Comparison of ENCODE assay signal across 27 cellular contexts in genomic region chr22:29846290-29846689, GRCh38. TPM values are rescaled to one million over a fixed set of nuclear protein-coding genes. Genes with fewer than 3 reads are reported as not detected.
A peak's percentile ranks its signal among the peaks of the same experiment; 100 is the strongest.
DNase-seq lines count a peak whose midpoint lies in the region; ATAC-seq, FAIRE-seq and TF ChIP-seq lines count a peak whose summit lies in the region.
"Had no signal": no experiment of that assay in that cellular context is flagged by ENCODE, and none has a peak within 500 bp of the region (broad histone marks: within the 10 kb centered on the region; RNA-seq: fewer than 3 reads in every experiment).

No MANE protein-coding gene starts in this region.

- H3K79me2 ChIP-seq in HepG2 (ENCODE audit: insufficient read depth, low read length), result no peaks in the 10 kb centered on the region

- in situ Hi-C loops in HepG2 (cut with HindIII; ENCODE audit: extremely low pct_ligation_motif_present, low pct_unique_long_range_greater_than_20kb), result no loop called here

- H3K4me3 ChIP-seq in HepG2 (replicated peaks in 1 of 3; ENCODE audit: insufficient read depth in 1 of 3, low read depth in 2 of 3, low read length in 3 of 3) (no peak overlapping the region), right lobe of liver (no peak overlapping the region), HEK293 (ENCODE audit: low read depth, low read length) (no peak overlapping the region), bronchial epithelial cell (ENCODE audit: low read depth, low read length) (no peak overlapping the region)
- H3K4me3 ChIP-seq: BLaER1, GM12878 had no signal

- no CpG with 5 or more reads among the region's 2 CpGs for WGBS in HepG2 (ENCODE audit: low lambda C conversion rate)
- WGBS in right lobe of liver (ENCODE audit: insufficient coverage, low coverage, low lambda C conversion rate, missing lambda C conversion rate), result 80% methylated on average over 1 of the region's 2 CpGs

- TF ChIP-seq EP300 in HepG2 (IDR thresholded peaks at IDR 0.05; ENCODE audit: low read depth in 2 of 2, low read length in 2 of 2) (no peak), HepG2 (CRISPR knock-in tag; IDR thresholded peaks at IDR 0.05; ENCODE audit: borderline replicate concordance) (no peak)

- ATAC-seq in HepG2, result no peak
- no peak for ATAC-seq in right lobe of liver
- ATAC-seq in GM21447 (IDR thresholded peaks at IDR 0.05; ENCODE audit: unreplicated experiment), result no peak
- ATAC-seq: GM12878 had no signal

- no peak for TF ChIP-seq RAD21 in HepG2 (CRISPR knock-in tag; IDR thresholded peaks at IDR 0.05)

- POLR2A ChIA-PET in HepG2 (lab: Yijun Ruan, JAX) (interaction anchor here (0.8 kb wide), 1 partner anchor 37 kb away, joined by 4 read pairs; no protein-coding TSS in a partner anchor), HEK293 (lab: Yijun Ruan, JAX) (no interaction called here)

- no peak overlapping the region for H3K4me2 ChIP-seq in HepG2 (ENCODE audit: low read depth, low read length)
- H3K4me2 ChIP-seq: BLaER1 had no signal

- H3K27ac ChIP-seq in HepG2 (ENCODE audit: extremely low read length, insufficient read depth, low read length), result no peak overlapping the region
- H3K27ac ChIP-seq in right lobe of liver, result no peak overlapping the region
- no peak overlapping the region for H3K27ac ChIP-seq in HEK293 (ENCODE audit: extremely low read depth, low read depth, low read length)
- H3K27ac ChIP-seq: BLaER1 had no signal

- H3K9me3 ChIP-seq in HepG2 (ENCODE audit: low read length), result peaks cover 7% of the 10 kb centered on the region; the same call in 1 of the 2 replicates
- no peaks in the 10 kb centered on the region for H3K9me3 ChIP-seq in right lobe of liver
- no peaks in the 10 kb centered on the region for H3K9me3 ChIP-seq in HEK293 (ENCODE audit: control insufficient read depth, insufficient read depth, low read depth, low read length)
- H3K9me3 ChIP-seq: BE2C had no signal

- FAIRE-seq in HepG2 (lab: Jason Lieb, UNC) (no peak), bronchial epithelial cell (lab: Jason Lieb, UNC) (peak; percentile 36)
- FAIRE-seq: A204.1, GM12878, GM12892, GM18507 had no signal

- H3K27me3 ChIP-seq in HepG2 (ENCODE audit: control insufficient read depth in 1 of 2, insufficient read depth in 2 of 2, low read length in 2 of 2) (no peaks in the 10 kb centered on the region), right lobe of liver (no peaks in the 10 kb centered on the region), bronchial epithelial cell (ENCODE audit: control insufficient read depth, insufficient read depth, low read length) (no peaks in the 10 kb centered on the region)
- H3K27me3 ChIP-seq: BE2C, BLaER1 had no signal

- CTCF ChIA-PET in HepG2 (lab: Yijun Ruan, JAX; ENCODE audit: low intra/inter-chr PET ratio, low total read pairs), result no interaction called here
- CTCF ChIA-PET in HEK293 (lab: Yijun Ruan, JAX), result interaction anchor here (1.9 kb wide), 1 partner anchor 159 kb away, joined by 9 read pairs; no protein-coding TSS in a partner anchor

- DNase-seq in HepG2 (ENCODE audit: low spot score) (no peak), right lobe of liver (no peak), bronchial epithelial cell (ENCODE audit: low read depth) (no peak), HT-29 (ENCODE audit: low spot score) (no peak)
- no peak for DNase-seq in stimulated activated CD4-positive, alpha-beta T cell treated with anti-CD3 and anti-CD28 coated beads, Interleukin-4, amount 100 ng/mL, for 1 hour
- DNase-seq: 8988T; ACHN; BE2C; C1 segment of cervical spinal cord; CD4-positive, alpha-beta memory T cell; CD4-positive, CD25-positive, alpha-beta regulatory T cell; CD8-positive, alpha-beta memory T cell; COR-L47; DMS 273 treated with DMSO at 0.1 percent for 48 hours; DMS153; DMS53; DMS79; DND-41; EL; GDM1 had no signal

- BruUV-seq in HepG2 (replicated peaks; lab: Mats Ljungman, UMichigan), result no TSS peak

- intact Hi-C loops in HepG2 (cut with micrococcal nuclease; ENCODE audit: unreplicated experiment), result no loop called here
- intact Hi-C loops in right lobe of liver (cut with DNase I), result no loop called here

- H3K4me1 ChIP-seq in HepG2 (ENCODE audit: insufficient read depth, low read length), result peaks cover 12% of the 10 kb centered on the region
- H3K4me1 ChIP-seq in right lobe of liver, result no peaks in the 10 kb centered on the region
- H3K4me1 ChIP-seq in HEK293 (ENCODE audit: control insufficient read depth, insufficient read depth, low read length), result no peaks in the 10 kb centered on the region
- H3K4me1 ChIP-seq: BE2C had no signal

- TF ChIP-seq CTCF in HepG2 (CRISPR knock-in tag; IDR thresholded peaks at IDR 0.05), result no peak
- TF ChIP-seq CTCF in right lobe of liver (IDR thresholded peaks at IDR 0.05), result no peak
- no peak for TF ChIP-seq CTCF in HEK293 (tag by site-specific recombination; IDR thresholded peaks at IDR 0.05)
- TF ChIP-seq CTCF in bronchial epithelial cell (IDR thresholded peaks at IDR 0.05; ENCODE audit: insufficient read depth, low read length, severe bottlenecking), result no peak

- TF ChIP-seq POLR2A in HepG2 (IDR thresholded peaks at IDR 0.05; ENCODE audit: insufficient read depth in 1 of 2, low read depth in 2 of 2, low read length in 2 of 2), result no peak
- no peak for TF ChIP-seq POLR2A in right lobe of liver (IDR thresholded peaks at IDR 0.05)

- H3K36me3 ChIP-seq in HepG2 (replicated peaks in 1 of 2; ENCODE audit: control insufficient read depth in 1 of 2, insufficient read depth in 2 of 2, low read length in 2 of 2) (no peaks in the 10 kb centered on the region), right lobe of liver (no peaks in the 10 kb centered on the region), HEK293 (ENCODE audit: control insufficient read depth in 2 of 2, insufficient read depth in 1 of 2, low read length in 2 of 2) (no peaks in the 10 kb centered on the region), bronchial epithelial cell (ENCODE audit: control insufficient read depth, insufficient read depth, low read length) (no peaks in the 10 kb centered on the region)
- H3K36me3 ChIP-seq: BE2C, BLaER1 had no signal

- no peaks in the 10 kb centered on the region for H4K20me1 ChIP-seq in HepG2 (ENCODE audit: insufficient read depth, low read length)
- H4K20me1 ChIP-seq: BLaER1 had no signal

- no peak overlapping the region for H3K9ac ChIP-seq in HepG2 (ENCODE audit: insufficient read depth, low read depth, low read length)
- H3K9ac ChIP-seq: BLaER1 had no signal

- no peak overlapping the region for H2AFZ ChIP-seq in HepG2 (ENCODE audit: low read length)

RNA-seq across cellular contexts. Expression of gene ASCC2, which starts 8.2 kb away (rescaled TPM):
- total RNA-seq in HepG2 (2016; rRNA removed; fragmentation: Illumina TruSeq; extraction: Trizol) (24.3 and 26.3 TPM in 2 replicates), right lobe of liver (10 to 100 TPM; 41.2 to 56.1 (median 47.4) TPM), bronchial epithelial cell (26.1 and 35.1 TPM in 2 replicates)
- total RNA-seq in HepG2 (2016; cell fraction: cytosol; rRNA removed; fragmentation: Illumina TruSeq; extraction: Trizol; ENCODE audit: low read depth), result 17.6 and 18.6 TPM in 2 replicates
- total RNA-seq in HepG2 (2016; cell fraction: insoluble cytoplasmic fraction; rRNA removed; fragmentation: Illumina TruSeq; extraction: Trizol), result 22.7 and 27.6 TPM in 2 replicates
- total RNA-seq in HepG2 (2016; cell fraction: membrane; rRNA removed; fragmentation: Illumina TruSeq; extraction: Trizol), result 25.1 and 25.9 TPM in 2 replicates
- total RNA-seq in HepG2 (2016; cell fraction: nucleus; rRNA removed; fragmentation: Illumina TruSeq; extraction: Trizol), result 25.8 and 29.0 TPM in 2 replicates
- 26.2 and 29.9 TPM in 2 replicates for polyA plus RNA-seq in HepG2 (2011; rRNA removed)
- polyA plus RNA-seq in HepG2 (2011; cell fraction: cytosol; rRNA removed), result 17.5 and 19.1 TPM in 2 replicates
- polyA plus RNA-seq in HepG2 (2011; cell fraction: nucleus; rRNA removed), result 43.6 and 44.8 TPM in 2 replicates
- polyA plus RNA-seq in HepG2 (2012), result 21.1 and 26.8 TPM in 2 replicates
- 18.0 and 18.4 TPM in 2 replicates for polyA plus RNA-seq in HepG2 (2016; cell fraction: cytosol; fragmentation: Illumina TruSeq; extraction: Trizol; ENCODE audit: low read depth)
- 35.0 and 42.8 TPM in 2 replicates for polyA plus RNA-seq in HepG2 (2016; cell fraction: insoluble cytoplasmic fraction; fragmentation: Illumina TruSeq; extraction: Trizol; ENCODE audit: low read depth)
- polyA plus RNA-seq in HepG2 (2016; cell fraction: membrane; fragmentation: Illumina TruSeq; extraction: Trizol; ENCODE audit: low read depth), result 25.5 and 26.7 TPM in 2 replicates
- 59.5 and 59.7 TPM in 2 replicates for polyA plus RNA-seq in HepG2 (2016; cell fraction: nucleus; fragmentation: Illumina TruSeq; extraction: Trizol; ENCODE audit: insufficient read depth, low read depth)
- polyA minus RNA-seq in HepG2 (2011; rRNA and poly(A)+ RNA removed; ENCODE audit: low replicate concordance), result 45.5 and 76.2 TPM in 2 replicates
- 17.1 and 17.2 TPM in 2 replicates for polyA minus RNA-seq in HepG2 (2011; cell fraction: cytosol; rRNA and poly(A)+ RNA removed)
- 38.6 and 40.3 TPM in 2 replicates for polyA minus RNA-seq in HepG2 (2011; cell fraction: nucleus; rRNA and poly(A)+ RNA removed)
- 52.2 and 97.2 TPM in 2 replicates for total RNA-seq in HT-29 (2014; rRNA removed; shearing (Covaris generic))

RNA-seq across cellular contexts. Expression of gene MTMR3, which starts 36.7 kb away (rescaled TPM):
- total RNA-seq in HepG2 (2016; rRNA removed; fragmentation: Illumina TruSeq; extraction: Trizol), result 12.6 and 15.8 TPM in 2 replicates
- total RNA-seq in HepG2 (2016; cell fraction: cytosol; rRNA removed; fragmentation: Illumina TruSeq; extraction: Trizol; ENCODE audit: low read depth), result 8.7 and 10.0 TPM in 2 replicates
- total RNA-seq in HepG2 (2016; cell fraction: insoluble cytoplasmic fraction; rRNA removed; fragmentation: Illumina TruSeq; extraction: Trizol), result 13.0 and 14.8 TPM in 2 replicates
- total RNA-seq in HepG2 (2016; cell fraction: membrane; rRNA removed; fragmentation: Illumina TruSeq; extraction: Trizol), result 5.7 and 6.5 TPM in 2 replicates
- total RNA-seq in HepG2 (2016; cell fraction: nucleus; rRNA removed; fragmentation: Illumina TruSeq; extraction: Trizol), result 13.8 and 18.4 TPM in 2 replicates
- 24.8 and 29.8 TPM in 2 replicates for polyA plus RNA-seq in HepG2 (2011; rRNA removed)
- polyA plus RNA-seq in HepG2 (2011; cell fraction: cytosol; rRNA removed), result 11.2 and 11.6 TPM in 2 replicates
- 118 TPM in 2 replicates for polyA plus RNA-seq in HepG2 (2011; cell fraction: nucleus; rRNA removed)
- polyA plus RNA-seq in HepG2 (2012), result 13.5 and 15.0 TPM in 2 replicates
- polyA plus RNA-seq in HepG2 (2016; cell fraction: cytosol; fragmentation: Illumina TruSeq; extraction: Trizol; ENCODE audit: low read depth), result 0.43 and 0.50 TPM in 2 replicates
- 7.1 and 8.6 TPM in 2 replicates for polyA plus RNA-seq in HepG2 (2016; cell fraction: insoluble cytoplasmic fraction; fragmentation: Illumina TruSeq; extraction: Trizol; ENCODE audit: low read depth)
- polyA plus RNA-seq in HepG2 (2016; cell fraction: membrane; fragmentation: Illumina TruSeq; extraction: Trizol; ENCODE audit: low read depth), result 1.5 and 1.7 TPM in 2 replicates
- polyA plus RNA-seq in HepG2 (2016; cell fraction: nucleus; fragmentation: Illumina TruSeq; extraction: Trizol; ENCODE audit: insufficient read depth, low read depth), result 22.3 and 26.9 TPM in 2 replicates
- polyA minus RNA-seq in HepG2 (2011; rRNA and poly(A)+ RNA removed; ENCODE audit: low replicate concordance), result 28.7 and 66.5 TPM in 2 replicates
- 8.6 and 12.1 TPM in 2 replicates for polyA minus RNA-seq in HepG2 (2011; cell fraction: cytosol; rRNA and poly(A)+ RNA removed)
- 38.9 and 42.6 TPM in 2 replicates for polyA minus RNA-seq in HepG2 (2011; cell fraction: nucleus; rRNA and poly(A)+ RNA removed)
- 10 to 100 TPM; 14.5 to 19.2 (median 18.2) TPM for total RNA-seq in right lobe of liver
- 30.3 and 32.3 TPM in 2 replicates for total RNA-seq in bronchial epithelial cell
- total RNA-seq in HT-29 (2014; rRNA removed; shearing (Covaris generic)), result 10.2 and 13.0 TPM in 2 replicates

Comparison
In these comparisons a context has a peak if more than half of its experiments do, and no peak if none do; other contexts are left out.
1. Of the 63 proteins assayed by ChIP-seq in both HepG2 and HEK293: peak only in HepG2: none; only in HEK293: SETDB1; in both: none; in neither: 62.